Comparison of ENCODE assay signal across 27 cellular contexts in the genomic region with DNA sequence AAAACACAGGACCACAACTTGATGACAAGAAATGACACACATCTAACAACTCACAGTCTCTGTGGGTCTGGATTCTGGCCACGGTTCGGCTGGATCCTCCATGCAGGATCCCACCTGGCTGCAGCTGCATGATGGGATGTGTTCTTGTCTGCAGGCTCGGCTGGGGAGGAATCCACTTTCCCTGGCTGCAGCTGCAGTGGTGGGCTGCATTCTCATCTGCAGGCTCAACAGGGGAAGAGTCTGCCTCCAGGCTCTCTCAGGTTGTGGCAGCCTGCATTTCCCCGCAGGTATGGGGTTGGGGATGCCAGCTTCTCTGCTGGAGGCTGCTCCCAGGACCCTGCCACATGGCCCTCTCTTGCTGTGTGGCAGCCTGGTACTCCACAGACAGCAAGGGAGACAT.
"Had no signal": no experiment of that assay in that cellular context is flagged by ENCODE, and none has a peak within 500 bp of the region (broad histone marks: within the 10 kb centered on the region; RNA-seq: fewer than 3 reads in every experiment).

No MANE protein-coding gene starts in this region.

- H3K9me3 ChIP-seq: pancreas, prostate gland, right lobe of liver, thyroid gland, uterus had no signal

- H3K36me3 ChIP-seq: pancreas, prostate gland, right lobe of liver, sigmoid colon, stomach, thoracic aorta, thyroid gland, tibial nerve, upper lobe of left lung, uterus had no signal

- H3K4me1 Mint-ChIP-seq: naive thymus-derived CD8-positive, alpha-beta T cell; neural crest cell; stimulated activated effector memory CD8-positive, alpha-beta T cell treated with anti-CD3 and anti-CD28 coated beads, Interleukin-12 subunit alpha, Interleukin-12 subunit beta, amount 100 ng/mL, for 72 hours; stimulated activated naive B cell treated with anti-CD40 and anti-IgM and Interleukin-4, amounts not matched to agents 10 μg/mL and 1 μg/mL and 100 μg/mL, for 72 hours had no signal

- H3K27ac Mint-ChIP-seq: naive B cell; naive thymus-derived CD8-positive, alpha-beta T cell; nephron progenitor cell; stimulated activated effector memory CD8-positive, alpha-beta T cell treated with anti-CD3 and anti-CD28 coated beads, Interleukin-12 subunit alpha, Interleukin-12 subunit beta, amount 100 ng/mL, for 72 hours; stimulated activated naive B cell treated with anti-CD40 and anti-IgM and Interleukin-4, amounts not matched to agents 10 μg/mL and 1 μg/mL and 100 μg/mL, for 72 hours; stimulated activated naive CD8-positive, alpha-beta T cell treated with anti-CD3 and anti-CD28 coated beads, Interleukin-15, Interleukin-2, amounts not matched to agents 100 ng/mL and 50 ng/mL, for 24 hours had no signal

- DNase-seq: naive B cell; naive thymus-derived CD8-positive, alpha-beta T cell; nephron progenitor cell; occipital lobe; pancreas; retina; right lobe of liver; sigmoid colon; small intestine; stimulated activated CD4-positive, alpha-beta T cell treated with anti-CD3 and anti-CD28 coated beads, Interleukin-15, amount 100 ng/mL, for 24 hours; stimulated activated CD4-positive, alpha-beta T cell treated with anti-CD3 and anti-CD28 coated beads, Interleukin-2, amount 100 ng/mL, for 24 hours; stimulated activated CD4-positive, alpha-beta T cell treated with anti-CD3 and anti-CD28 coated beads, Interleukin-2, amount 100 ng/mL, for 48 hours; stimulated activated CD4-positive, alpha-beta T cell treated with anti-CD3 and anti-CD28 coated beads, Interleukin-4, amount 100 ng/mL, for 24 hours; stimulated activated naive B cell treated with anti-CD40 and anti-IgM and Interleukin-4, amounts not matched to agents 10 μg/mL and 1 μg/mL and 100 μg/mL, for 72 hours; stimulated activated naive CD4-positive, alpha-beta T cell treated with Interleukin-2 at 50 U/mL for 16 hours; stomach; thyroid gland; trophoblast cell; upper lobe of left lung; uterus had no signal

- ATAC-seq: naive thymus-derived CD8-positive, alpha-beta T cell; pancreas; right cardiac atrium; stimulated activated effector memory CD8-positive, alpha-beta T cell treated with anti-CD3 and anti-CD28 coated beads, Interleukin-12 subunit alpha, Interleukin-12 subunit beta, amount 100 ng/mL, for 72 hours; stimulated activated naive B cell treated with anti-CD40 and anti-IgM and Interleukin-4, amounts not matched to agents 10 μg/mL and 1 μg/mL and 100 μg/mL, for 72 hours had no signal

- H3K4me3 Mint-ChIP-seq: naive B cell; naive thymus-derived CD8-positive, alpha-beta T cell; nephron progenitor cell; neural crest cell; stimulated activated effector memory CD8-positive, alpha-beta T cell treated with anti-CD3 and anti-CD28 coated beads, Interleukin-12 subunit alpha, Interleukin-12 subunit beta, amount 100 ng/mL, for 72 hours; stimulated activated naive B cell treated with anti-CD40 and anti-IgM and Interleukin-4, amounts not matched to agents 10 μg/mL and 1 μg/mL and 100 μg/mL, for 72 hours; stimulated activated naive CD8-positive, alpha-beta T cell treated with anti-CD3 and anti-CD28 coated beads, Interleukin-15, Interleukin-2, amounts not matched to agents 100 ng/mL and 50 ng/mL, for 24 hours had no signal

- H3K9me3 Mint-ChIP-seq: neural crest cell; stimulated activated effector memory CD8-positive, alpha-beta T cell treated with anti-CD3 and anti-CD28 coated beads, Interleukin-12 subunit alpha, Interleukin-12 subunit beta, amount 100 ng/mL, for 72 hours; stimulated activated naive CD8-positive, alpha-beta T cell treated with anti-CD3 and anti-CD28 coated beads, Interleukin-15, Interleukin-2, amounts not matched to agents 100 ng/mL and 50 ng/mL, for 24 hours had no signal

- H3K4me1 ChIP-seq: pancreas, prostate gland, right lobe of liver, sigmoid colon, stomach, thyroid gland, tibial nerve, upper lobe of left lung, uterus had no signal

- H3K27me3 ChIP-seq: right lobe of liver, thyroid gland, upper lobe of left lung, uterus had no signal

- FAIRE-seq: pancreas, small intestine had no signal

- H3K27ac ChIP-seq: pancreas, prostate gland, right lobe of liver, sigmoid colon, stomach, thoracic aorta, thyroid gland, tibial nerve, upper lobe of left lung, uterus had no signal

- H3K4me3 ChIP-seq: pancreas, prostate gland, right lobe of liver, sigmoid colon, stomach, thoracic aorta, thyroid gland, tibial nerve, upper lobe of left lung, uterus had no signal

- H3K36me3 Mint-ChIP-seq: stimulated activated effector memory CD8-positive, alpha-beta T cell treated with anti-CD3 and anti-CD28 coated beads, Interleukin-12 subunit alpha, Interleukin-12 subunit beta, amount 100 ng/mL, for 72 hours; stimulated activated naive B cell treated with anti-CD40 and anti-IgM and Interleukin-4, amounts not matched to agents 10 μg/mL and 1 μg/mL and 100 μg/mL, for 72 hours had no signal
